ENCODE assay signal across 10 cellular contexts in genomic region chr2:238231809-238232208, GRCh38. TPM values are rescaled to one million over a fixed set of nuclear protein-coding genes. Genes with fewer than 3 reads are reported as not detected.
DNase-seq lines count a peak whose midpoint lies in the region; ATAC-seq lines count a peak whose summit lies in the region.
"Had no signal": no experiment of that assay in that cellular context is flagged by ENCODE, and none has a peak within 500 bp of the region (broad histone marks: within the 10 kb centered on the region; RNA-seq: fewer than 3 reads in every experiment).

No MANE protein-coding gene starts in this region.

- H3K4me3 Mint-ChIP-seq in activated CD8-positive, alpha-beta memory T cell treated with anti-CD3 and anti-CD28 coated beads, Interleukin-2, amount 10 ng/mL, durations not matched to agents 7 days and 5 days = peak overlapping the region; percentile 72
- H3K4me3 Mint-ChIP-seq in activated CD8-positive, alpha-beta T cell treated with anti-CD3 and anti-CD28 coated beads, Interleukin-2, amount 10 ng/mL, durations not matched to agents 7 days and 5 days = peak overlapping the region; percentile 73
- peak overlapping the region; percentile 82 for H3K4me3 Mint-ChIP-seq in stimulated activated effector memory CD8-positive, alpha-beta T cell treated with anti-CD3 and anti-CD28 coated beads, Interleukin-12 subunit alpha, Interleukin-12 subunit beta, amount 100 ng/mL, for 72 hours

- no peak overlapping the region for H3K27ac Mint-ChIP-seq in activated CD8-positive, alpha-beta memory T cell treated with anti-CD3 and anti-CD28 coated beads, Interleukin-2, amount 10 ng/mL, durations not matched to agents 7 days and 5 days
- H3K27ac Mint-ChIP-seq in activated CD8-positive, alpha-beta T cell treated with anti-CD3 and anti-CD28 coated beads, Interleukin-2, amount 10 ng/mL, durations not matched to agents 7 days and 5 days = no peak overlapping the region
- H3K27ac Mint-ChIP-seq in stimulated activated effector memory CD8-positive, alpha-beta T cell treated with anti-CD3 and anti-CD28 coated beads, Interleukin-12 subunit alpha, Interleukin-12 subunit beta, amount 100 ng/mL, for 72 hours = peak overlapping the region; percentile 74

- no peaks in the 10 kb centered on the region for H3K36me3 ChIP-seq in iPS-20b (ENCODE audit: insufficient read depth, low read depth, low read length)
- H3K36me3 ChIP-seq: gastroesophageal sphincter had no signal

- H3K4me3 ChIP-seq in iPS-20b (ENCODE audit: low read length) = peak overlapping the region; percentile 70; the same call in 1 of the 2 replicates

- H3K9me3 Mint-ChIP-seq in activated CD8-positive, alpha-beta memory T cell treated with anti-CD3 and anti-CD28 coated beads, Interleukin-2, amount 10 ng/mL, durations not matched to agents 7 days and 5 days (ENCODE audit: low read depth) = no peaks in the 10 kb centered on the region
- H3K9me3 Mint-ChIP-seq in activated CD8-positive, alpha-beta T cell treated with anti-CD3 and anti-CD28 coated beads, Interleukin-2, amount 10 ng/mL, durations not matched to agents 7 days and 5 days (ENCODE audit: insufficient read depth) = peaks cover 10% of the 10 kb centered on the region
- H3K9me3 Mint-ChIP-seq in stimulated activated effector memory CD8-positive, alpha-beta T cell treated with anti-CD3 and anti-CD28 coated beads, Interleukin-12 subunit alpha, Interleukin-12 subunit beta, amount 100 ng/mL, for 72 hours = no peaks in the 10 kb centered on the region

- ATAC-seq in activated CD8-positive, alpha-beta memory T cell treated with anti-CD3 and anti-CD28 coated beads, Interleukin-2, amount 10 ng/mL, durations not matched to agents 7 days and 5 days = no peak
- ATAC-seq in activated CD8-positive, alpha-beta T cell treated with anti-CD3 and anti-CD28 coated beads, Interleukin-2, amount 10 ng/mL, durations not matched to agents 7 days and 5 days = no peak
- ATAC-seq in stimulated activated effector memory CD8-positive, alpha-beta T cell treated with anti-CD3 and anti-CD28 coated beads, Interleukin-12 subunit alpha, Interleukin-12 subunit beta, amount 100 ng/mL, for 72 hours = no peak

- H3K36me3 Mint-ChIP-seq in activated CD8-positive, alpha-beta memory T cell treated with anti-CD3 and anti-CD28 coated beads, Interleukin-2, amount 10 ng/mL, durations not matched to agents 7 days and 5 days = no peaks in the 10 kb centered on the region
- peaks cover 1% of the 10 kb centered on the region for H3K36me3 Mint-ChIP-seq in activated CD8-positive, alpha-beta T cell treated with anti-CD3 and anti-CD28 coated beads, Interleukin-2, amount 10 ng/mL, durations not matched to agents 7 days and 5 days (ENCODE audit: low read depth)
- no peaks in the 10 kb centered on the region for H3K36me3 Mint-ChIP-seq in stimulated activated effector memory CD8-positive, alpha-beta T cell treated with anti-CD3 and anti-CD28 coated beads, Interleukin-12 subunit alpha, Interleukin-12 subunit beta, amount 100 ng/mL, for 72 hours

- POLR2A ChIA-PET in activated CD8-positive, alpha-beta T cell treated with anti-CD3 and anti-CD28 coated beads, Interleukin-2, amount 10 ng/mL, durations not matched to agents 7 days and 5 days (lab: Charles Lee) = interaction anchor here (1.2 kb wide), 1 partner anchor 28 kb away, joined by 7 read pairs; no protein-coding TSS in a partner anchor

- CTCF ChIA-PET in activated CD8-positive, alpha-beta memory T cell treated with anti-CD3 and anti-CD28 coated beads, Interleukin-2, amount 10 ng/mL, durations not matched to agents 7 days and 5 days (lab: Charles Lee) = interaction anchor here (0.7 to 1.1 kb wide), 3 partner anchors 23 to 719 kb away, joined by 3 to 5 read pairs (median 4); no protein-coding TSS in a partner anchor
- CTCF ChIA-PET in activated CD8-positive, alpha-beta T cell treated with anti-CD3 and anti-CD28 coated beads, Interleukin-2, amount 10 ng/mL, durations not matched to agents 7 days and 5 days (lab: Charles Lee) = interaction anchor here (0.6 to 1.0 kb wide), 4 partner anchors 9 to 243 kb away, joined by 3 read pairs; no protein-coding TSS in a partner anchor

- H3K27me3 ChIP-seq in iPS-20b (ENCODE audit: insufficient read depth, low read length) = peaks cover 70% of the 10 kb centered on the region
- H3K27me3 ChIP-seq: gastroesophageal sphincter had no signal

- no peaks in the 10 kb centered on the region for H3K4me1 ChIP-seq in iPS-20b (ENCODE audit: insufficient read depth, low read length)

- no peak for DNase-seq in activated CD8-positive, alpha-beta memory T cell treated with anti-CD3 and anti-CD28 coated beads, Interleukin-2, amount 10 ng/mL, durations not matched to agents 7 days and 5 days
- DNase-seq in activated CD8-positive, alpha-beta memory T cell treated with anti-CD3 and anti-CD28 coated beads for 24 hours = no peak
- no peak for DNase-seq in activated CD8-positive, alpha-beta T cell treated with anti-CD3 and anti-CD28 coated beads, Interleukin-2, amount 10 ng/mL, durations not matched to agents 7 days and 5 days
- no peak for DNase-seq in stimulated activated effector memory CD8-positive, alpha-beta T cell treated with anti-CD3 and anti-CD28 coated beads, Interleukin-12 subunit alpha, Interleukin-12 subunit beta, amount 100 ng/mL, for 72 hours (ENCODE audit: low spot score in 2 of 2)
- DNase-seq in Kasumi-1 (lab: John Stamatoyannopoulos, UW) (no peak), C1 segment of cervical spinal cord (lab: John Stamatoyannopoulos, UW) (no peak), NCI-H510A (lab: John Stamatoyannopoulos, UW) (no peak)
- DNase-seq: NCI-H2029 had no signal

- no peak overlapping the region for H3K27ac ChIP-seq in iPS-20b (ENCODE audit: low read length)

- H3K4me1 Mint-ChIP-seq in activated CD8-positive, alpha-beta memory T cell treated with anti-CD3 and anti-CD28 coated beads, Interleukin-2, amount 10 ng/mL, durations not matched to agents 7 days and 5 days = peaks cover 14% of the 10 kb centered on the region
- peaks cover 15% of the 10 kb centered on the region for H3K4me1 Mint-ChIP-seq in activated CD8-positive, alpha-beta T cell treated with anti-CD3 and anti-CD28 coated beads, Interleukin-2, amount 10 ng/mL, durations not matched to agents 7 days and 5 days (ENCODE audit: low read depth)
- H3K4me1 Mint-ChIP-seq in stimulated activated effector memory CD8-positive, alpha-beta T cell treated with anti-CD3 and anti-CD28 coated beads, Interleukin-12 subunit alpha, Interleukin-12 subunit beta, amount 100 ng/mL, for 72 hours = peaks cover 38% of the 10 kb centered on the region

- peaks cover 50% of the 10 kb centered on the region for H3K27me3 Mint-ChIP-seq in activated CD8-positive, alpha-beta memory T cell treated with anti-CD3 and anti-CD28 coated beads, Interleukin-2, amount 10 ng/mL, durations not matched to agents 7 days and 5 days
- H3K27me3 Mint-ChIP-seq in activated CD8-positive, alpha-beta T cell treated with anti-CD3 and anti-CD28 coated beads, Interleukin-2, amount 10 ng/mL, durations not matched to agents 7 days and 5 days (ENCODE audit: low read depth) = peaks cover 45% of the 10 kb centered on the region

- H3K9ac ChIP-seq in iPS-20b (ENCODE audit: low read depth, low read length) = no peak overlapping the region

- H3K9me3 ChIP-seq in iPS-20b (ENCODE audit: insufficient read depth, low read depth, low read length) = no peaks in the 10 kb centered on the region
- H3K9me3 ChIP-seq: gastroesophageal sphincter had no signal

RNA-seq across cellular contexts. Expression of gene HES6, which starts 8.0 kb away (rescaled TPM):
- total RNA-seq in activated CD8-positive, alpha-beta memory T cell treated with anti-CD3 and anti-CD28 coated beads, Interleukin-2, amount 10 ng/mL, durations not matched to agents 7 days and 5 days = 1 to 10 TPM; 3.0 to 4.0 TPM
- total RNA-seq in activated CD8-positive, alpha-beta T cell treated with anti-CD3 and anti-CD28 coated beads, Interleukin-2, amount 10 ng/mL, durations not matched to agents 7 days and 5 days = 1 to 10 TPM; 4.7 to 4.8 TPM

RNA-seq across cellular contexts. Expression of gene ILKAP, which starts 28.3 kb away (rescaled TPM):
- 10 to 100 TPM; 52.6 to 61.7 TPM for total RNA-seq in activated CD8-positive, alpha-beta memory T cell treated with anti-CD3 and anti-CD28 coated beads, Interleukin-2, amount 10 ng/mL, durations not matched to agents 7 days and 5 days
- total RNA-seq in activated CD8-positive, alpha-beta T cell treated with anti-CD3 and anti-CD28 coated beads, Interleukin-2, amount 10 ng/mL, durations not matched to agents 7 days and 5 days = 10 to 100 TPM; 58.3 to 62.7 TPM

RNA-seq across cellular contexts. Expression of gene PER2, which starts 56.6 kb away (rescaled TPM):
- total RNA-seq in activated CD8-positive, alpha-beta memory T cell treated with anti-CD3 and anti-CD28 coated beads, Interleukin-2, amount 10 ng/mL, durations not matched to agents 7 days and 5 days = 10 to 100 TPM in 1 of 2 experiments, 1 to 10 TPM in 1; 9.1 to 11.5 TPM
- 10 to 100 TPM; 14.6 to 17.6 TPM for total RNA-seq in activated CD8-positive, alpha-beta T cell treated with anti-CD3 and anti-CD28 coated beads, Interleukin-2, amount 10 ng/mL, durations not matched to agents 7 days and 5 days
